ENCODE assay signal across 28 cellular contexts in genomic region chr5:42798284-42799240, GRCh38. TPM values are rescaled to one million over a fixed set of nuclear protein-coding genes. Genes with fewer than 3 reads are reported as not detected.
"Had no signal": no experiment of that assay in that cellular context is flagged by ENCODE, and none has a peak within 500 bp of the region (broad histone marks: within the 10 kb centered on the region; RNA-seq: fewer than 3 reads in every experiment).

No MANE protein-coding gene starts in this region.

- FAIRE-seq: RCC 7860, TTC549 had no signal

- H3K36me3 ChIP-seq: brain microvascular endothelial cell had no signal

- H3K4me3 ChIP-seq: cardiac muscle cell, MG63 had no signal

- H3K27me3 ChIP-seq: brain microvascular endothelial cell, cardiac muscle cell, MG63 had no signal

- ATAC-seq: activated T-cell treated with anti-CD3 and anti-CD28 coated beads, Interleukin-2, amount 50 U/mL, for 72 hours; PC-3; T-helper 17 cell had no signal

- H3K4me3 Mint-ChIP-seq: activated B cell treated with CpG ODN at 0.5 μM for 24 hours; activated CD4-positive, alpha-beta memory T cell treated with anti-CD3 and anti-CD28 coated beads for 36 hours; activated CD4-positive, alpha-beta T cell treated with anti-CD3 and anti-CD28 coated beads, Interleukin-2, amount 10 ng/mL, durations not matched to agents 7 days and 5 days; activated naive CD4-positive, alpha-beta T cell treated with anti-CD3 and anti-CD28 coated beads, Interleukin-2, amount 10 ng/mL, durations not matched to agents 7 days and 5 days; activated naive CD8-positive, alpha-beta T cell treated with anti-CD3 and anti-CD28 coated beads for 36 hours; activated T-cell treated with anti-CD3 and anti-CD28 coated beads, Interleukin-2, amount 50 U/mL, for 72 hours; T-helper 17 cell had no signal

- H3K27me3 Mint-ChIP-seq: activated B cell treated with CpG ODN at 0.5 μM for 24 hours; activated CD4-positive, alpha-beta memory T cell treated with anti-CD3 and anti-CD28 coated beads for 36 hours; activated CD4-positive, alpha-beta T cell treated with anti-CD3 and anti-CD28 coated beads, Interleukin-2, amount 10 ng/mL, durations not matched to agents 7 days and 5 days; activated naive CD4-positive, alpha-beta T cell treated with anti-CD3 and anti-CD28 coated beads, Interleukin-2, amount 10 ng/mL, durations not matched to agents 7 days and 5 days; activated naive CD8-positive, alpha-beta T cell treated with anti-CD3 and anti-CD28 coated beads for 36 hours; T-helper 17 cell had no signal

- H3K36me3 Mint-ChIP-seq: activated naive CD4-positive, alpha-beta T cell treated with anti-CD3 and anti-CD28 coated beads, Interleukin-2, amount 10 ng/mL, durations not matched to agents 7 days and 5 days had no signal

- DNase-seq: activated B cell treated with CpG ODN at 0.5 μM for 24 hours; activated CD4-positive, alpha-beta memory T cell treated with anti-CD3 and anti-CD28 coated beads for 36 hours; activated CD4-positive, alpha-beta T cell treated with anti-CD3 and anti-CD28 coated beads for 1 hour; activated CD4-positive, alpha-beta T cell treated with anti-CD3 and anti-CD28 coated beads, Interleukin-2, amount 10 ng/mL, durations not matched to agents 7 days and 5 days; activated gamma-delta T cell treated with Interleukin-2 at 50 U/mL for 16 hours; activated naive CD4-positive, alpha-beta T cell treated with anti-CD3 and anti-CD28 coated beads, Interleukin-2, amount 10 ng/mL, durations not matched to agents 7 days and 5 days; activated naive CD8-positive, alpha-beta T cell treated with anti-CD3 and anti-CD28 coated beads for 36 hours; activated T-cell treated with anti-CD3 and anti-CD28 coated beads for 4 hours; activated T-cell treated with anti-CD3 and anti-CD28 coated beads, Interleukin-2, amount 50 U/mL, for 72 hours; brain microvascular endothelial cell; IMR-90; KG1; MG63; NCI-H1105; NCI-H1436; NCI-H187; NCI-H2081 treated with DMSO at 0.1 percent for 48 hours; NCI-H446; NCI-H524; PC-3; SHP77 treated with DMSO at 0.1 percent for 48 hours; T-helper 17 cell; T-helper 9 cell had no signal

- H3K9me3 Mint-ChIP-seq: activated naive CD4-positive, alpha-beta T cell treated with anti-CD3 and anti-CD28 coated beads, Interleukin-2, amount 10 ng/mL, durations not matched to agents 7 days and 5 days had no signal

- H3K27ac Mint-ChIP-seq: activated B cell treated with CpG ODN at 0.5 μM for 24 hours; activated CD4-positive, alpha-beta memory T cell treated with anti-CD3 and anti-CD28 coated beads for 36 hours; activated CD4-positive, alpha-beta T cell treated with anti-CD3 and anti-CD28 coated beads, Interleukin-2, amount 10 ng/mL, durations not matched to agents 7 days and 5 days; activated naive CD4-positive, alpha-beta T cell treated with anti-CD3 and anti-CD28 coated beads, Interleukin-2, amount 10 ng/mL, durations not matched to agents 7 days and 5 days; activated naive CD8-positive, alpha-beta T cell treated with anti-CD3 and anti-CD28 coated beads for 36 hours; activated T-cell treated with anti-CD3 and anti-CD28 coated beads, Interleukin-2, amount 50 U/mL, for 72 hours; activated T-helper 2 cell treated with anti-CD3 and anti-CD28 coated beads, Interferon-gamma antibody, Interleukin-2, Interleukin-4, amounts not matched to agents 10 μg/mL and 5 μg/mL and 100 μg/mL, durations not matched to agents 14 hours and 24 hours and 36 hours; T-helper 17 cell had no signal

- H3K4me1 Mint-ChIP-seq: activated B cell treated with CpG ODN at 0.5 μM for 24 hours; activated CD4-positive, alpha-beta T cell treated with anti-CD3 and anti-CD28 coated beads, Interleukin-2, amount 10 ng/mL, durations not matched to agents 7 days and 5 days; activated naive CD4-positive, alpha-beta T cell treated with anti-CD3 and anti-CD28 coated beads, Interleukin-2, amount 10 ng/mL, durations not matched to agents 7 days and 5 days; activated naive CD8-positive, alpha-beta T cell treated with anti-CD3 and anti-CD28 coated beads for 36 hours; T-helper 17 cell had no signal

- H3K27ac ChIP-seq: brain microvascular endothelial cell, cardiac muscle cell had no signal

RNA-seq across cellular contexts. Expression of gene SELENOP, which starts 13.1 kb away (rescaled TPM):
- total RNA-seq: activated B cell treated with CpG ODN at 0.5 μM for 24 hours; activated CD4-positive, alpha-beta memory T cell treated with anti-CD3 and anti-CD28 coated beads for 36 hours; activated CD4-positive, alpha-beta T cell treated with anti-CD3 and anti-CD28 coated beads, Interleukin-2, amount 10 ng/mL, durations not matched to agents 7 days and 5 days; activated CD8-positive, alpha-beta memory T cell treated with anti-CD3 and anti-CD28 coated beads for 36 hours; activated naive CD8-positive, alpha-beta T cell treated with anti-CD3 and anti-CD28 coated beads for 36 hours; activated T-helper 2 cell treated with anti-CD3 and anti-CD28 coated beads, Interferon-gamma antibody, Interleukin-2, Interleukin-4, amounts not matched to agents 10 μg/mL and 5 μg/mL and 100 μg/mL, durations not matched to agents 14 hours and 24 hours and 36 hours had no signal

RNA-seq across cellular contexts. Expression of gene CCDC152, which starts 41.9 kb away (rescaled TPM):
- total RNA-seq: PC-3 had no signal
